ENCODE assay signal across 24 cellular contexts in genomic region chr20:60715172-60715571, GRCh38.
DNase-seq lines count a peak whose midpoint lies in the region; ATAC-seq and TF ChIP-seq lines count a peak whose summit lies in the region.
"Had no signal": no experiment of that assay in that cellular context is flagged by ENCODE, and none has a peak within 500 bp of the region (broad histone marks: within the 10 kb centered on the region; RNA-seq: fewer than 3 reads in every experiment).

No MANE protein-coding gene starts in this region.

- WGBS in mesendoderm (ENCODE audit: extremely low coverage, insufficient coverage, low lambda C conversion rate), result no CpG with 5 or more reads among the region's 9 CpGs

- H3K18ac ChIP-seq in mesendoderm (ENCODE audit: low read length), result no peak overlapping the region

- H3K79me1 ChIP-seq in mesendoderm (ENCODE audit: low read length), result no peaks in the 10 kb centered on the region

- DNase-seq in D341Med (ENCODE audit: low spot score), result peak; percentile 40
- peak; percentile 8 for DNase-seq in HEK293T (ENCODE audit: extremely low spot score)
- peak; percentile 50 for DNase-seq in mesendoderm
- no peak for DNase-seq in amniotic stem cell (lab: John Stamatoyannopoulos, UW)
- DNase-seq in NCI-H524 treated with DMSO at 0.1 percent for 48 hours (lab: John Stamatoyannopoulos, UW), result no peak
- DNase-seq: activated CD4-positive, alpha-beta T cell treated with anti-CD3 and anti-CD28 coated beads for 36 hours; activated gamma-delta T cell treated with Interleukin-2 at 50 U/mL for 16 hours; CD8-positive, alpha-beta memory T cell; colonic mucosa; effector memory CD8-positive, alpha-beta T cell; mucosa of descending colon; NCI-H1930; NCI-H226; pancreas; right cardiac atrium; SIG-M5; stimulated activated CD4-positive, alpha-beta T cell treated with anti-CD3 and anti-CD28 coated beads, Interleukin-4, amount 100 ng/mL, for 4 hours; stimulated activated naive CD4-positive, alpha-beta T cell; T-cell; testis had no signal

- peak; percentile 37 for TF ChIP-seq CTCF in VCaP (conservative IDR thresholded peaks at IDR 0.05)

- H4K8ac ChIP-seq in mesendoderm (ENCODE audit: low read depth, low read length), result no peak overlapping the region

- no peak for ATAC-seq in GM18498 (IDR thresholded peaks at IDR 0.05; ENCODE audit: unreplicated experiment)
- ATAC-seq: activated CD4-positive, alpha-beta T cell treated with anti-CD3 and anti-CD28 coated beads for 36 hours; effector memory CD8-positive, alpha-beta T cell; mucosa of descending colon; pancreas; right cardiac atrium; T-cell had no signal

- no peak overlapping the region for H2AK5ac ChIP-seq in mesendoderm (ENCODE audit: low read length)

- no peaks in the 10 kb centered on the region for H3K79me2 ChIP-seq in mesendoderm (ENCODE audit: control insufficient read depth, insufficient read depth, low read length)
- H3K79me2 ChIP-seq: hepatocyte had no signal

- H3K27ac ChIP-seq in VCaP (no peak overlapping the region), mesendoderm (ENCODE audit: low read depth, low read length) (no peak overlapping the region)
- H3K27ac ChIP-seq: colonic mucosa, esophagus muscularis mucosa, hepatocyte, pancreas, testis had no signal

- no peak overlapping the region for H2BK5ac ChIP-seq in mesendoderm (ENCODE audit: low read length)

- CTCF ChIA-PET in HEK293T (lab: Yijun Ruan, JAX), result no interaction called here

- H3K4me3 ChIP-seq in mesendoderm (ENCODE audit: low read length), result no peak overlapping the region
- H3K4me3 ChIP-seq: colonic mucosa, esophagus muscularis mucosa, hepatocyte, mucosa of descending colon, pancreas, testis had no signal

- H3K36me3 ChIP-seq in mesendoderm (ENCODE audit: control insufficient read depth, insufficient read depth, low read length), result no peaks in the 10 kb centered on the region
- H3K36me3 ChIP-seq: colonic mucosa, esophagus muscularis mucosa, pancreas had no signal

- no peak overlapping the region for H3K4ac ChIP-seq in mesendoderm (ENCODE audit: low read depth, low read length)

- no peak overlapping the region for H2BK15ac ChIP-seq in mesendoderm (replicated peaks; ENCODE audit: low read depth)

- no peak overlapping the region for H2BK120ac ChIP-seq in mesendoderm (ENCODE audit: low read depth, low read length)

- no peaks in the 10 kb centered on the region for H3K27me3 ChIP-seq in mesendoderm (ENCODE audit: insufficient read depth, low read length, poor library complexity)
- H3K27me3 ChIP-seq: colonic mucosa, esophagus muscularis mucosa, hepatocyte, testis had no signal

- H3K23ac ChIP-seq in mesendoderm (ENCODE audit: low read length), result no peak overlapping the region

- H4K5ac ChIP-seq in mesendoderm (ENCODE audit: low read length), result no peak overlapping the region

- H3K56ac ChIP-seq in mesendoderm (ENCODE audit: low read length), result peak overlapping the region; percentile 19

- H3K4me1 ChIP-seq in mesendoderm (ENCODE audit: control insufficient read depth, low read depth, low read length), result peaks cover 3% of the 10 kb centered on the region
- H3K4me1 ChIP-seq: colonic mucosa, esophagus muscularis mucosa, pancreas, testis had no signal

- POLR2A ChIA-PET in HEK293T (lab: Yijun Ruan, JAX), result no interaction called here

- no peak overlapping the region for H3K4me2 ChIP-seq in mesendoderm (ENCODE audit: low read length)
- H3K4me2 ChIP-seq: hepatocyte had no signal

- no peak overlapping the region for H3K9ac ChIP-seq in mesendoderm (ENCODE audit: low read length)

TF ChIP-seq in HEK293T, 16 proteins besides CTCF, POLR2A, EP300 and RAD21:
- TF ChIP-seq ELF4 (IDR thresholded peaks at IDR 0.05), result no peak
- TF ChIP-seq CTBP1 (IDR thresholded peaks at IDR 0.05; ENCODE audit: borderline replicate concordance), result no peak
- TF ChIP-seq SP1 (IDR thresholded peaks at IDR 0.05), result no peak
- no peak for TF ChIP-seq L3MBTL2 (conservative IDR thresholded peaks at IDR 0.05)
- TF ChIP-seq FOXK2 (IDR thresholded peaks at IDR 0.05), result no peak
- no peak for TF ChIP-seq FOXA1 (IDR thresholded peaks at IDR 0.05)
- no peak for TF ChIP-seq ARNT (IDR thresholded peaks at IDR 0.05)
- TF ChIP-seq ZNF384 (IDR thresholded peaks at IDR 0.05), result no peak
- no peak for TF ChIP-seq TARDBP (IDR thresholded peaks at IDR 0.05)
- no peak for TF ChIP-seq HDGF (IDR thresholded peaks at IDR 0.05; ENCODE audit: borderline replicate concordance)
- TF ChIP-seq SUZ12 (IDR thresholded peaks at IDR 0.05), result no peak
- TF ChIP-seq LEF1 (IDR thresholded peaks at IDR 0.05; ENCODE audit: borderline replicate concordance), result no peak
- no peak for TF ChIP-seq PKNOX1 (IDR thresholded peaks at IDR 0.05)
- TF ChIP-seq BHLHE40 (IDR thresholded peaks at IDR 0.05; ENCODE audit: borderline replicate concordance), result no peak
- no peak for TF ChIP-seq FOXM1 (IDR thresholded peaks at IDR 0.05; ENCODE audit: borderline replicate concordance)

Comparison
In these comparisons a context has a peak if more than half of its experiments do, and no peak if none do; other contexts are left out.
1. DNase-seq: peak in D341Med (single experiment), HEK293T (single experiment) and mesendoderm (single experiment); none in amniotic stem cell (single experiment) and NCI-H524 treated with DMSO at 0.1 percent for 48 hours (single experiment).